Comparison of ENCODE assay signal across 9 cellular contexts in genomic region chrX:38192007-38192625, GRCh38. TPM values are rescaled to one million over a fixed set of nuclear protein-coding genes. Genes with fewer than 3 reads are reported as not detected.
DNase-seq lines count a peak whose midpoint lies in the region; ATAC-seq and TF ChIP-seq lines count a peak whose summit lies in the region.
"Had no signal": no experiment of that assay in that cellular context is flagged by ENCODE, and none has a peak within 500 bp of the region (broad histone marks: within the 10 kb centered on the region; RNA-seq: fewer than 3 reads in every experiment).

No MANE protein-coding gene starts in this region.

- no peak overlapping the region for H3K4me3 ChIP-seq in coronary artery

- DNase-seq in Calu3 (peak; percentile 28), UCSD-AML1 (lab: John Stamatoyannopoulos, UW; ENCODE audit: unreplicated experiment) (peak; percentile 11), left colon (peak in 1 of 2 donors; percentile 25), coronary artery (ENCODE audit: low spot score) (no peak), SKM-1 (lab: John Stamatoyannopoulos, UW; ENCODE audit: unreplicated experiment) (no peak), SIG-M5 treated with dmso at 0.1 percent for 504 hours (lab: John Stamatoyannopoulos, UW; ENCODE audit: unreplicated experiment) (no peak)

- no peak overlapping the region for H3K4me3 Mint-ChIP-seq in Calu3 (ENCODE audit: low read depth, unreplicated experiment)
- H3K4me3 Mint-ChIP-seq: dendritic cell treated with granulocyte-macrophage colony-stimulating factor and Interleukin-4, amounts not matched to agents 40 ng/mL and 50 ng/mL, for 4 days had no signal

- no peaks in the 10 kb centered on the region for H3K9me3 Mint-ChIP-seq in Calu3 (ENCODE audit: low read depth, unreplicated experiment)
- H3K9me3 Mint-ChIP-seq: dendritic cell treated with granulocyte-macrophage colony-stimulating factor and Interleukin-4, amounts not matched to agents 40 ng/mL and 50 ng/mL, for 4 days had no signal

- no peak overlapping the region for H3K27ac ChIP-seq in coronary artery

- CTCF ChIA-PET in Calu3 (lab: Charles Lee) = interaction anchor here (0.8 to 2.2 kb wide), 3 partner anchors 9 to 135 kb away, joined by 3 to 10 read pairs (median 4); partner anchors contain the start of gene RPGR

- H3K4me1 Mint-ChIP-seq in Calu3 (ENCODE audit: low read depth, unreplicated experiment) = no peaks in the 10 kb centered on the region

- peaks cover 17% of the 10 kb centered on the region for H3K27me3 Mint-ChIP-seq in Calu3 (ENCODE audit: unreplicated experiment)

- no TSS peak for BruUV-seq in Calu3 (replicated peaks; lab: Mats Ljungman, UMichigan)

- no peak overlapping the region for H3K27ac Mint-ChIP-seq in Calu3 (ENCODE audit: unreplicated experiment)
- H3K27ac Mint-ChIP-seq: dendritic cell treated with granulocyte-macrophage colony-stimulating factor and Interleukin-4, amounts not matched to agents 40 ng/mL and 50 ng/mL, for 4 days had no signal

- TF ChIP-seq CTCF in Calu3 (IDR thresholded peaks at IDR 0.05; ENCODE audit: unreplicated experiment) (peak; percentile 49), coronary artery (IDR thresholded peaks at IDR 0.05) (no peak)

- ATAC-seq in HG03354 (IDR thresholded peaks at IDR 0.05; ENCODE audit: poor library complexity, severe bottlenecking, unreplicated experiment) (peak; percentile 47), left colon (peak; percentile 34), GM21576 (IDR thresholded peaks at IDR 0.05; ENCODE audit: unreplicated experiment) (no peak)

- no peaks in the 10 kb centered on the region for H3K36me3 Mint-ChIP-seq in Calu3 (ENCODE audit: insufficient read depth, unreplicated experiment)

- intact Hi-C loops in Calu3 (cut with micrococcal nuclease; ENCODE audit: unreplicated experiment) (loop anchor here (2.0 kb wide), 1 partner anchor 135 kb away; the partner anchor contains the start of gene RPGR), left colon (cut with DNase I, micrococcal nuclease) (no loop called here)

RNA-seq across cellular contexts. Expression of gene SRPX, which starts 28.6 kb away (rescaled TPM):
- 0.78 and 1.2 TPM in 2 replicates for total RNA-seq in Calu3 (2022)
- total RNA-seq in left colon = 10 to 100 TPM; 11.9 to 26.0 TPM

Comparison
In these comparisons a context has a peak if more than half of its experiments do, and no peak if none do; other contexts are left out.
1. DNase-seq: peak in Calu3 (single experiment) and UCSD-AML1 (single experiment); none in coronary artery (single experiment), SKM-1 (single experiment) and SIG-M5 treated with dmso at 0.1 percent for 504 hours (single experiment).